1 cellular context compared by ENCODE assay signal in genomic region chr17:78359936-78360370, GRCh38.
TF ChIP-seq lines count a peak whose summit lies in the region.

SOCS3 (minus strand) TSS chr17:78360077; CDS start chr17:78359095, 982 bp downstream.

TF ChIP-seq in HepG2, 621 proteins besides CTCF, POLR2A, EP300 and RAD21 (continued from another document and continues in another):
- TF ChIP-seq, protein P1, sequence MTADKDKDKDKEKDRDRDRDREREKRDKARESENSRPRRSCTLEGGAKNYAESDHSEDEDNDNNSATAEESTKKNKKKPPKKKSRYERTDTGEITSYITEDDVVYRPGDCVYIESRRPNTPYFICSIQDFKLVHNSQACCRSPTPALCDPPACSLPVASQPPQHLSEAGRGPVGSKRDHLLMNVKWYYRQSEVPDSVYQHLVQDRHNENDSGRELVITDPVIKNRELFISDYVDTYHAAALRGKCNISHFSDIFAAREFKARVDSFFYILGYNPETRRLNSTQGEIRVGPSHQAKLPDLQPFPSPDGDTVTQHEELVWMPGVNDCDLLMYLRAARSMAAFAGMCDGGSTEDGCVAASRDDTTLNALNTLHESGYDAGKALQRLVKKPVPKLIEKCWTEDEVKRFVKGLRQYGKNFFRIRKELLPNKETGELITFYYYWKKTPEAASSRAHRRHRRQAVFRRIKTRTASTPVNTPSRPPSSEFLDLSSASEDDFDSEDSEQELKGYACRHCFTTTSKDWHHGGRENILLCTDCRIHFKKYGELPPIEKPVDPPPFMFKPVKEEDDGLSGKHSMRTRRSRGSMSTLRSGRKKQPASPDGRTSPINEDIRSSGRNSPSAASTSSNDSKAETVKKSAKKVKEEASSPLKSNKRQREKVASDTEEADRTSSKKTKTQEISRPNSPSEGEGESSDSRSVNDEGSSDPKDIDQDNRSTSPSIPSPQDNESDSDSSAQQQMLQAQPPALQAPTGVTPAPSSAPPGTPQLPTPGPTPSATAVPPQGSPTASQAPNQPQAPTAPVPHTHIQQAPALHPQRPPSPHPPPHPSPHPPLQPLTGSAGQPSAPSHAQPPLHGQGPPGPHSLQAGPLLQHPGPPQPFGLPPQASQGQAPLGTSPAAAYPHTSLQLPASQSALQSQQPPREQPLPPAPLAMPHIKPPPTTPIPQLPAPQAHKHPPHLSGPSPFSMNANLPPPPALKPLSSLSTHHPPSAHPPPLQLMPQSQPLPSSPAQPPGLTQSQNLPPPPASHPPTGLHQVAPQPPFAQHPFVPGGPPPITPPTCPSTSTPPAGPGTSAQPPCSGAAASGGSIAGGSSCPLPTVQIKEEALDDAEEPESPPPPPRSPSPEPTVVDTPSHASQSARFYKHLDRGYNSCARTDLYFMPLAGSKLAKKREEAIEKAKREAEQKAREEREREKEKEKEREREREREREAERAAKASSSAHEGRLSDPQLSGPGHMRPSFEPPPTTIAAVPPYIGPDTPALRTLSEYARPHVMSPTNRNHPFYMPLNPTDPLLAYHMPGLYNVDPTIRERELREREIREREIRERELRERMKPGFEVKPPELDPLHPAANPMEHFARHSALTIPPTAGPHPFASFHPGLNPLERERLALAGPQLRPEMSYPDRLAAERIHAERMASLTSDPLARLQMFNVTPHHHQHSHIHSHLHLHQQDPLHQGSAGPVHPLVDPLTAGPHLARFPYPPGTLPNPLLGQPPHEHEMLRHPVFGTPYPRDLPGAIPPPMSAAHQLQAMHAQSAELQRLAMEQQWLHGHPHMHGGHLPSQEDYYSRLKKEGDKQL (CRISPR knock-in tag; IDR thresholded peaks at IDR 0.05; ENCODE audit: low read depth): 0 out of 2 replicates have a peak, but pooled peaks have one; percentile 13
- TF ChIP-seq SETDB1 (CRISPR knock-in tag; IDR thresholded peaks at IDR 0.05; ENCODE audit: borderline replicate concordance): no peak
- TF ChIP-seq TFE3 (CRISPR knock-in tag; IDR thresholded peaks at IDR 0.05): no peak
- TF ChIP-seq, protein P2, sequence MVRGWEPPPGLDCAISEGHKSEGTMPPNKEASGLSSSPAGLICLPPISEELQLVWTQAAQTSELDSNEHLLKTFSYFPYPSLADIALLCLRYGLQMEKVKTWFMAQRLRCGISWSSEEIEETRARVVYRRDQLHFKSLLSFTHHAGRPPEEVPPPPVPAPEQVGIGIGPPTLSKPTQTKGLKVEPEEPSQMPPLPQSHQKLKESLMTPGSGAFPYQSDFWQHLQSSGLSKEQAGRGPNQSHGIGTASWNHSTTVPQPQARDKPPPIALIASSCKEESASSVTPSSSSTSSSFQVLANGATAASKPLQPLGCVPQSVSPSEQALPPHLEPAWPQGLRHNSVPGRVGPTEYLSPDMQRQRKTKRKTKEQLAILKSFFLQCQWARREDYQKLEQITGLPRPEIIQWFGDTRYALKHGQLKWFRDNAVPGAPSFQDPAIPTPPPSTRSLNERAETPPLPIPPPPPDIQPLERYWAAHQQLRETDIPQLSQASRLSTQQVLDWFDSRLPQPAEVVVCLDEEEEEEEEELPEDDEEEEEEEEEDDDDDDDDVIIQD (CRISPR knock-in tag; IDR thresholded peaks at IDR 0.05; ENCODE audit: low read depth): no peak
- TF ChIP-seq, protein P3, sequence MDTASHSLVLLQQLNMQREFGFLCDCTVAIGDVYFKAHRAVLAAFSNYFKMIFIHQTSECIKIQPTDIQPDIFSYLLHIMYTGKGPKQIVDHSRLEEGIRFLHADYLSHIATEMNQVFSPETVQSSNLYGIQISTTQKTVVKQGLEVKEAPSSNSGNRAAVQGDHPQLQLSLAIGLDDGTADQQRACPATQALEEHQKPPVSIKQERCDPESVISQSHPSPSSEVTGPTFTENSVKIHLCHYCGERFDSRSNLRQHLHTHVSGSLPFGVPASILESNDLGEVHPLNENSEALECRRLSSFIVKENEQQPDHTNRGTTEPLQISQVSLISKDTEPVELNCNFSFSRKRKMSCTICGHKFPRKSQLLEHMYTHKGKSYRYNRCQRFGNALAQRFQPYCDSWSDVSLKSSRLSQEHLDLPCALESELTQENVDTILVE (CRISPR knock-in tag; IDR thresholded peaks at IDR 0.05): no peak
- TF ChIP-seq RNF2 (conservative IDR thresholded peaks at IDR 0.05; ENCODE audit: low read depth): peak; percentile 24; the same call in 1 of the 2 replicates
- TF ChIP-seq HNRNPLL (IDR thresholded peaks at IDR 0.05; ENCODE audit: low read depth, low read length, poor library complexity, severe bottlenecking): peak; percentile 81
- peak; percentile 26; the same call in 1 of the 2 replicates for TF ChIP-seq HMG20A (CRISPR knock-in tag; IDR thresholded peaks at IDR 0.05; ENCODE audit: borderline replicate concordance)
- no peak; the same call in 1 of the 2 replicates for TF ChIP-seq UBTF (CRISPR knock-in tag; IDR thresholded peaks at IDR 0.05)
- TF ChIP-seq, protein P4, sequence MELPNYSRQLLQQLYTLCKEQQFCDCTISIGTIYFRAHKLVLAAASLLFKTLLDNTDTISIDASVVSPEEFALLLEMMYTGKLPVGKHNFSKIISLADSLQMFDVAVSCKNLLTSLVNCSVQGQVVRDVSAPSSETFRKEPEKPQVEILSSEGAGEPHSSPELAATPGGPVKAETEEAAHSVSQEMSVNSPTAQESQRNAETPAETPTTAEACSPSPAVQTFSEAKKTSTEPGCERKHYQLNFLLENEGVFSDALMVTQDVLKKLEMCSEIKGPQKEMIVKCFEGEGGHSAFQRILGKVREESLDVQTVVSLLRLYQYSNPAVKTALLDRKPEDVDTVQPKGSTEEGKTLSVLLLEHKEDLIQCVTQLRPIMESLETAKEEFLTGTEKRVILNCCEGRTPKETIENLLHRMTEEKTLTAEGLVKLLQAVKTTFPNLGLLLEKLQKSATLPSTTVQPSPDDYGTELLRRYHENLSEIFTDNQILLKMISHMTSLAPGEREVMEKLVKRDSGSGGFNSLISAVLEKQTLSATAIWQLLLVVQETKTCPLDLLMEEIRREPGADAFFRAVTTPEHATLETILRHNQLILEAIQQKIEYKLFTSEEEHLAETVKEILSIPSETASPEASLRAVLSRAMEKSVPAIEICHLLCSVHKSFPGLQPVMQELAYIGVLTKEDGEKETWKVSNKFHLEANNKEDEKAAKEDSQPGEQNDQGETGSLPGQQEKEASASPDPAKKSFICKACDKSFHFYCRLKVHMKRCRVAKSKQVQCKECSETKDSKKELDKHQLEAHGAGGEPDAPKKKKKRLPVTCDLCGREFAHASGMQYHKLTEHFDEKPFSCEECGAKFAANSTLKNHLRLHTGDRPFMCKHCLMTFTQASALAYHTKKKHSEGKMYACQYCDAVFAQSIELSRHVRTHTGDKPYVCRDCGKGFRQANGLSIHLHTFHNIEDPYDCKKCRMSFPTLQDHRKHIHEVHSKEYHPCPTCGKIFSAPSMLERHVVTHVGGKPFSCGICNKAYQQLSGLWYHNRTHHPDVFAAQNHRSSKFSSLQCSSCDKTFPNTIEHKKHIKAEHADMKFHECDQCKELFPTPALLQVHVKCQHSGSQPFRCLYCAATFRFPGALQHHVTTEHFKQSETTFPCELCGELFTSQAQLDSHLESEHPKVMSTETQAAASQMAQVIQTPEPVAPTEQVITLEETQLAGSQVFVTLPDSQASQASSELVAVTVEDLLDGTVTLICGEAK (IDR thresholded peaks at IDR 0.05): no peak
- TF ChIP-seq, protein P4 (CRISPR knock-in tag; IDR thresholded peaks at IDR 0.05): no peak
- TF ChIP-seq ZNF260 (CRISPR knock-in tag; IDR thresholded peaks at IDR 0.05; ENCODE audit: borderline replicate concordance, low read depth): no peak
- no peak for TF ChIP-seq RORA (CRISPR knock-in tag; IDR thresholded peaks at IDR 0.05)
- 0 out of 2 replicates have a peak, but pooled peaks have one; percentile 46 for TF ChIP-seq THAP11 (CRISPR knock-in tag; IDR thresholded peaks at IDR 0.05)
- no peak for TF ChIP-seq ZNF446 (CRISPR knock-in tag; IDR thresholded peaks at IDR 0.05)
- TF ChIP-seq SKIL (CRISPR knock-in tag; IDR thresholded peaks at IDR 0.05; ENCODE audit: borderline replicate concordance): peak; percentile 41; the same call in 1 of the 2 replicates
- TF ChIP-seq ZBTB49 (CRISPR knock-in tag; IDR thresholded peaks at IDR 0.05; ENCODE audit: borderline replicate concordance): no peak
- TF ChIP-seq CREBL2 (CRISPR knock-in tag; IDR thresholded peaks at IDR 0.05; ENCODE audit: borderline replicate concordance): no peak
- TF ChIP-seq TAF1 (CRISPR knock-in tag; IDR thresholded peaks at IDR 0.05): 0 out of 2 replicates have a peak, but pooled peaks have one; percentile 35
